ENCODE assay signal across 11 cellular contexts in the genomic region with DNA sequence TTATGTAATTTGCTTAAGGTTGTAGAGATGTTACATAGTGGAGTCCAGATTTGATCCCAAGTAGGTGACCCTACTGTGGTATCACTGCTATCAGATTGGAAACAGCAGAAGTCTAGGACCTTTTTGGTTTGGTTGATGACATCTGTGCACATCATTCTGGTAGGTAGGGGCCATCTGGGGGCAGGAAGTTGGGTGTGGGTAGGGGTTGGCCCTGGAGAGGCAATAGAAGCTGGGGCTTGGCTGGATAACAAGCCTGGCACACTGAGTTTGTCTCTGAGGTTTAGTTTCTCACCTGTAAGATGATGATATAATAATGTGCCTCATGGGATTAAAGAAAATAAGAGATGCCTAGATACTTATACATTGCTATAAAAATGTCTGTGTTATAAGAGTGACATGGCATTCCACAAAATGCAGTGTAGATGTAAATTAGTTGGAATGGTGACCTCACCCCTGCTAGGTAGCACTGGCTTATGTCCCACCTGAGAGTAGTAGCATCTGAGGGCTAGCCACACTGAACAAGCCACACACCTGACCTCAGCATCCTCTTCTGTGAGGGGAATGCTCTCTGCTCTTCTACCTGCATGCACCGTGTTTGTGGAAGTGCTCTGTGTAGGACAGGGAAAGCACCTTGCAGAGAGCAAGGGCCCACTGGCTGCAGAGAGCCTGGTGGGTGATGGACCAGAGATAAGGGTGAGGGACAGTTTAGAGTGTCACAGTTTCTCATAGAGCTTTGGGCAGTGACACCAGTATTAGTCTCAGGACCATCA. TPM values are rescaled to one million over a fixed set of nuclear protein-coding genes. Genes with fewer than 3 reads are reported as not detected.
DNase-seq lines count a peak whose midpoint lies in the region; ATAC-seq and TF ChIP-seq lines count a peak whose summit lies in the region.
"Had no signal": no experiment of that assay in that cellular context is flagged by ENCODE, and none has a peak within 500 bp of the region (broad histone marks: within the 10 kb centered on the region; RNA-seq: fewer than 3 reads in every experiment).

No MANE protein-coding gene starts in this region.

- peak overlapping the region; percentile 99 for H3K27ac ChIP-seq in Karpas-422 (ENCODE audit: low read length)
- H3K27ac ChIP-seq: adrenal gland had no signal

- H4K20me1 ChIP-seq in Karpas-422 (ENCODE audit: insufficient read depth, low read depth, low read length), result peaks cover 12% of the 10 kb centered on the region; the same call in 1 of the 2 replicates

- in situ Hi-C loops in ACHN (cut with HindIII; ENCODE audit: low pct_ligation_motif_present, low pct_unique_long_range_greater_than_20kb, low sequenced_read_pairs), result no loop called here

- no peaks in the 10 kb centered on the region for H3K36me3 Mint-ChIP-seq in brain

- peak overlapping the region; percentile 62 for H3K4me3 ChIP-seq in Karpas-422 (ENCODE audit: low read length)
- H3K4me3 ChIP-seq: adrenal gland, skin epidermis had no signal

- H3K4me2 ChIP-seq in Karpas-422 (ENCODE audit: low read depth, low read length, poor library complexity, severe bottlenecking), result peak overlapping the region; percentile 75

- no peaks in the 10 kb centered on the region for H3K9me2 ChIP-seq in Karpas-422 (replicated peaks; ENCODE audit: insufficient read depth, low read length)

- DNase-seq in Karpas-422 (no peak), T-helper 22 cell (ENCODE audit: low read depth) (peak; percentile 39), GM19240 (ENCODE audit: insufficient read length, low spot score) (no peak), ACHN (no peak)
- peak; percentile 54 for DNase-seq in stimulated activated CD4-positive, alpha-beta T cell treated with anti-CD3 and anti-CD28 coated beads, Interleukin-4, amount 100 ng/mL, for 24 hours
- DNase-seq: adrenal gland, HCEC 1CT, NCI-H774 had no signal

- H3K4me1 ChIP-seq in Karpas-422 (ENCODE audit: low read length), result peaks cover 99% of the 10 kb centered on the region

- 0 out of 2 replicates have a peak, but pooled peaks cover 2% of the 10 kb centered on the region for H3K36me3 ChIP-seq in Karpas-422 (ENCODE audit: insufficient read depth, low read length)
- H3K36me3 ChIP-seq: adrenal gland had no signal

- ATAC-seq in GM21423 (IDR thresholded peaks at IDR 0.05; ENCODE audit: unreplicated experiment), result no peak

- peak overlapping the region; percentile 91 to 99 (median 94) for H3K27ac Mint-ChIP-seq in brain

- H3K4me3 Mint-ChIP-seq in brain, result peak overlapping the region; percentile 30 to 77 (median 65)

- no peaks in the 10 kb centered on the region for H3K9me3 Mint-ChIP-seq in brain

- H3K4me1 Mint-ChIP-seq in brain, result peaks cover 68% of the 10 kb centered on the region

- peak overlapping the region; percentile 71 for H3K9ac ChIP-seq in Karpas-422 (ENCODE audit: low read length)

- TF ChIP-seq CTCF in brain (conservative IDR thresholded peaks at IDR 0.05), result no peak

- no peaks in the 10 kb centered on the region for H3K27me3 Mint-ChIP-seq in brain

- H3K79me2 ChIP-seq in Karpas-422 (ENCODE audit: low read length), result peaks cover 78% of the 10 kb centered on the region

- H2AFZ ChIP-seq in Karpas-422 (ENCODE audit: low read length), result no peak overlapping the region

- H3K9me3 ChIP-seq in Karpas-422 (ENCODE audit: low read length), result no peaks in the 10 kb centered on the region
- H3K9me3 ChIP-seq: adrenal gland had no signal

- no peaks in the 10 kb centered on the region for H3K27me3 ChIP-seq in Karpas-422 (ENCODE audit: low read length)
- H3K27me3 ChIP-seq: adrenal gland had no signal

RNA-seq across cellular contexts. Expression of gene PTPRJ, which starts 36.9 kb away (rescaled TPM):
- 90.3 and 132 TPM in 2 replicates for total RNA-seq in Karpas-422 (2014; rRNA removed; shearing (Covaris generic); ENCODE audit: low replicate concordance)
- 8.5 TPM for polyA plus RNA-seq in brain (ENCODE audit: insufficient read depth, low read depth, low replicate concordance)

Comparison
In these comparisons a context has a peak if more than half of its experiments do, and no peak if none do; other contexts are left out.
1. DNase-seq: peak in T-helper 22 cell (single experiment) and stimulated activated CD4-positive, alpha-beta T cell treated with anti-CD3 and anti-CD28 coated beads, Interleukin-4, amount 100 ng/mL, for 24 hours (single experiment); none in Karpas-422 (single experiment), GM19240 (single experiment) and ACHN (single experiment).